In genomic region chr18:48031641-48032040, GRCh38 we compare ENCODE assay signal across 14 cellular contexts.
DNase-seq lines count a peak whose midpoint lies in the region; ATAC-seq and TF ChIP-seq lines count a peak whose summit lies in the region.
"Had no signal": no experiment of that assay in that cellular context is flagged by ENCODE, and none has a peak within 500 bp of the region (broad histone marks: within the 10 kb centered on the region; RNA-seq: fewer than 3 reads in every experiment).

No MANE protein-coding gene starts in this region.

- H3K4me3 Mint-ChIP-seq in endodermal cell: no peak overlapping the region
- H3K4me3 Mint-ChIP-seq in natural killer cell treated with Interleukin-12 subunit alpha and Interleukin-12 subunit beta and Interleukin-15 and Interleukin-18, amount 100 ng/mL, for 72 hours: no peak overlapping the region
- H3K4me3 Mint-ChIP-seq: CD8-positive, alpha-beta T cell; IgD-negative memory B cell had no signal

- H3K4me1 ChIP-seq in endodermal cell (ENCODE audit: control insufficient read depth, insufficient read depth, low read length): peaks cover 9% of the 10 kb centered on the region
- peaks cover 16% of the 10 kb centered on the region for H3K4me1 ChIP-seq in upper lobe of right lung
- H3K4me1 ChIP-seq: SJSA1 had no signal

- DNase-seq in cardiac septum (ENCODE audit: low spot score) (peak; percentile 43), left ventricle myocardium superior (no peak), endodermal cell (peak; percentile 40), upper lobe of right lung (peak; percentile 40), middle frontal gyrus (ENCODE audit: extremely low spot score, low spot score) (no peak), HUDEP-2 (lab: John Stamatoyannopoulos, UW; ENCODE audit: unreplicated experiment in 76 of 76) (no peak), UCSD-AML1 (lab: John Stamatoyannopoulos, UW; ENCODE audit: unreplicated experiment) (no peak)
- DNase-seq in natural killer cell treated with Interleukin-12 subunit alpha and Interleukin-12 subunit beta and Interleukin-15 and Interleukin-18, amount 100 ng/mL, for 72 hours (ENCODE audit: low spot score): peak; percentile 59
- DNase-seq: CD8-positive, alpha-beta T cell; GF-D8 had no signal

- H3K9me3 ChIP-seq in endodermal cell (ENCODE audit: control insufficient read depth, low read length): no peaks in the 10 kb centered on the region
- no peaks in the 10 kb centered on the region for H3K9me3 ChIP-seq in upper lobe of right lung
- H3K9me3 ChIP-seq: BE2C, SJSA1 had no signal

- H3K36me3 ChIP-seq in endodermal cell (ENCODE audit: control insufficient read depth, insufficient read depth, low read length): no peaks in the 10 kb centered on the region
- H3K36me3 ChIP-seq in upper lobe of right lung: no peaks in the 10 kb centered on the region
- H3K36me3 ChIP-seq: BE2C, SJSA1 had no signal

- intact Hi-C loops in cardiac septum (cut with DNase I) (loop anchor here (2.0 to 10.0 kb wide), 2 partner anchors 415 to 633 kb away; no protein-coding TSS in a partner anchor), left ventricle myocardium superior (cut with micrococcal nuclease) (loop anchor here (5.0 to 10.0 kb wide), 2 partner anchors 313 to 416 kb away; no protein-coding TSS in a partner anchor), upper lobe of right lung (cut with DNase I) (loop anchor here (5.0 kb wide), 1 partner anchor 416 kb away; no protein-coding TSS in a partner anchor)

- TF ChIP-seq CTCF in endodermal cell (conservative IDR thresholded peaks at IDR 0.05) (no peak), upper lobe of right lung (IDR thresholded peaks at IDR 0.05) (no peak)

- peaks cover 22% of the 10 kb centered on the region for H3K4me1 Mint-ChIP-seq in endodermal cell
- no peaks in the 10 kb centered on the region for H3K4me1 Mint-ChIP-seq in natural killer cell treated with Interleukin-12 subunit alpha and Interleukin-12 subunit beta and Interleukin-15 and Interleukin-18, amount 100 ng/mL, for 72 hours (ENCODE audit: low read depth in 2 of 2)
- H3K4me1 Mint-ChIP-seq: IgD-negative memory B cell had no signal

- H3K27me3 ChIP-seq in endodermal cell (ENCODE audit: control insufficient read depth, insufficient read depth, low read length, poor library complexity, severe bottlenecking) (no peaks in the 10 kb centered on the region), upper lobe of right lung (no peaks in the 10 kb centered on the region)
- H3K27me3 ChIP-seq: BE2C, SJSA1 had no signal

- ATAC-seq in left ventricle myocardium superior: no peak
- ATAC-seq in natural killer cell treated with Interleukin-12 subunit alpha and Interleukin-12 subunit beta and Interleukin-15 and Interleukin-18, amount 100 ng/mL, for 72 hours: no peak
- no peak for ATAC-seq in upper lobe of right lung
- ATAC-seq: CD8-positive, alpha-beta T cell had no signal

- H3K9ac ChIP-seq in endodermal cell (ENCODE audit: extremely low read depth, low read length, poor library complexity, severe bottlenecking): no peak overlapping the region

- H3K4me3 ChIP-seq in endodermal cell (ENCODE audit: low read length) (no peak overlapping the region), upper lobe of right lung (no peak overlapping the region)
- H3K4me3 ChIP-seq: SJSA1 had no signal

- H3K36me3 Mint-ChIP-seq in endodermal cell (ENCODE audit: low read depth): no peaks in the 10 kb centered on the region
- no peaks in the 10 kb centered on the region for H3K36me3 Mint-ChIP-seq in natural killer cell treated with Interleukin-12 subunit alpha and Interleukin-12 subunit beta and Interleukin-15 and Interleukin-18, amount 100 ng/mL, for 72 hours
- H3K36me3 Mint-ChIP-seq: CD8-positive, alpha-beta T cell; IgD-negative memory B cell had no signal

- H3K27ac ChIP-seq in endodermal cell (ENCODE audit: low read depth, low read length) (no peak overlapping the region), upper lobe of right lung (no peak overlapping the region)
- H3K27ac ChIP-seq: HL-60, SJSA1 had no signal

- peak overlapping the region; percentile 21 for H3K27ac Mint-ChIP-seq in endodermal cell
- H3K27ac Mint-ChIP-seq in natural killer cell treated with Interleukin-12 subunit alpha and Interleukin-12 subunit beta and Interleukin-15 and Interleukin-18, amount 100 ng/mL, for 72 hours: no peak overlapping the region
- H3K27ac Mint-ChIP-seq: CD8-positive, alpha-beta T cell; IgD-negative memory B cell had no signal

- H3K27me3 Mint-ChIP-seq in endodermal cell (ENCODE audit: insufficient read depth): no peaks in the 10 kb centered on the region
- H3K27me3 Mint-ChIP-seq in natural killer cell treated with Interleukin-12 subunit alpha and Interleukin-12 subunit beta and Interleukin-15 and Interleukin-18, amount 100 ng/mL, for 72 hours: no peaks in the 10 kb centered on the region
- H3K27me3 Mint-ChIP-seq: IgD-negative memory B cell had no signal

- WGBS in endodermal cell (ENCODE audit: insufficient coverage in 1 of 2, insufficient read length in 1 of 2), 2 experiments: 20 to 78% methylated on average over 1 to 5 of the region's 5 CpGs

- no peaks in the 10 kb centered on the region for H3K9me3 Mint-ChIP-seq in endodermal cell
- no peaks in the 10 kb centered on the region for H3K9me3 Mint-ChIP-seq in natural killer cell treated with Interleukin-12 subunit alpha and Interleukin-12 subunit beta and Interleukin-15 and Interleukin-18, amount 100 ng/mL, for 72 hours
- H3K9me3 Mint-ChIP-seq: CD8-positive, alpha-beta T cell; IgD-negative memory B cell had no signal

Comparison
In these comparisons a context has a peak if more than half of its experiments do, and no peak if none do; other contexts are left out.
1. DNase-seq: peak in cardiac septum (single experiment), endodermal cell (single experiment), natural killer cell treated with Interleukin-12 subunit alpha and Interleukin-12 subunit beta and Interleukin-15 and Interleukin-18, amount 100 ng/mL, for 72 hours (single experiment) and upper lobe of right lung (single experiment); none in left ventricle myocardium superior (single experiment), middle frontal gyrus (single experiment), HUDEP-2 (0 of 76) and UCSD-AML1 (single experiment).